8 cellular contexts compared by ENCODE assay signal in genomic region chr13:52617070-52618060, GRCh38. TPM values are rescaled to one million over a fixed set of nuclear protein-coding genes. Genes with fewer than 3 reads are reported as not detected.
A peak's percentile ranks its signal among the peaks of the same experiment; 100 is the strongest.
DNase-seq lines count a peak whose midpoint lies in the region; ATAC-seq and TF ChIP-seq lines count a peak whose summit lies in the region.

No MANE protein-coding gene starts in this region.

- no peaks in the 10 kb centered on the region for H3K27me3 Mint-ChIP-seq in mesothelial cell of epicardium (ENCODE audit: low read depth)

- H3K4me1 ChIP-seq in endocrine pancreas (ENCODE audit: control insufficient read depth, insufficient read depth, low read length): peaks cover 5% of the 10 kb centered on the region

- H3K27me3 ChIP-seq in endocrine pancreas (ENCODE audit: control insufficient read depth, insufficient read depth, low read length): no peaks in the 10 kb centered on the region

- in situ Hi-C loops in Caki2 (cut with HindIII; ENCODE audit: low pct_unique_long_range_greater_than_20kb, low sequenced_read_pairs): no loop called here

- peak overlapping the region; percentile 42 for H3K9ac ChIP-seq in endocrine pancreas (ENCODE audit: control insufficient read depth, insufficient read depth, low read length)

- H3K9me3 Mint-ChIP-seq in mesothelial cell of epicardium: peaks cover 16% of the 10 kb centered on the region

- no peaks in the 10 kb centered on the region for H3K36me3 ChIP-seq in endocrine pancreas (ENCODE audit: control insufficient read depth, insufficient read depth, low read length)

- no peaks in the 10 kb centered on the region for H3K9me3 ChIP-seq in endocrine pancreas (ENCODE audit: control insufficient read depth, low read length)

- TF ChIP-seq CTCF in mesothelial cell of epicardium (IDR thresholded peaks at IDR 0.05; ENCODE audit: unreplicated experiment): no peak

- H3K4me1 Mint-ChIP-seq in mesothelial cell of epicardium: peaks cover 10% of the 10 kb centered on the region

- peaks cover 8% of the 10 kb centered on the region for H3K36me3 Mint-ChIP-seq in mesothelial cell of epicardium

- DNase-seq in Caki2 (ENCODE audit: low read depth) (peak; percentile 82), HT1080 (ENCODE audit: low read depth) (peak; percentile 93), NOMO-1 (lab: John Stamatoyannopoulos, UW; ENCODE audit: unreplicated experiment in 2 of 2) (peak; percentile 81 to 91), mesothelial cell of epicardium (ENCODE audit: low spot score in 2 of 2, unreplicated experiment in 2 of 2) (peak; percentile 62 to 84)
- peak; percentile 68 to 70 (median 70) for DNase-seq in activated CD8-positive, alpha-beta memory T cell treated with anti-CD3 and anti-CD28 coated beads for 48 hours (ENCODE audit: low read depth in 2 of 3, low spot score in 2 of 3)
- DNase-seq in stimulated activated CD8-positive, alpha-beta memory T cell treated with anti-CD3 and anti-CD28 coated beads, Interleukin-15, amount 100 ng/mL, for 24 hours (ENCODE audit: low read depth): peak; percentile 56

- H3K4me3 ChIP-seq in endocrine pancreas (ENCODE audit: control insufficient read depth, insufficient read depth, low read length): peak overlapping the region; percentile 85

- peak overlapping the region; percentile 95 for H3K27ac Mint-ChIP-seq in mesothelial cell of epicardium

- peak; percentile 97 for ATAC-seq in GM21381 (IDR thresholded peaks at IDR 0.05; ENCODE audit: unreplicated experiment)

- peak overlapping the region; percentile 97 for H3K4me3 Mint-ChIP-seq in mesothelial cell of epicardium

RNA-seq across cellular contexts. Expression of gene HNRNPA1L2, which starts 24.9 kb away (rescaled TPM):
- total RNA-seq in Caki2 (2014; rRNA removed; shearing (Covaris generic); ENCODE audit: low replicate concordance): 0.49 and 0.91 TPM in 2 replicates
- total RNA-seq in HT1080 (2014; rRNA removed; shearing (Covaris generic)): 3.0 and 3.1 TPM in 2 replicates
- 9.2 and 9.7 TPM in 2 replicates for polyA plus RNA-seq in HT1080 (2015; cell fraction: cytosol; rRNA removed)
- polyA plus RNA-seq in HT1080 (2015; cell fraction: nucleus; rRNA removed): 14.3 and 17.1 TPM in 2 replicates
- 16.4 to 18.5 TPM (median 18.1 TPM) in 3 replicates for total RNA-seq in mesothelial cell of epicardium

RNA-seq across cellular contexts. Expression of gene SUGT1, which starts 35.3 kb away (rescaled TPM):
- total RNA-seq in Caki2 (2014; rRNA removed; shearing (Covaris generic); ENCODE audit: low replicate concordance): 16.9 and 27.0 TPM in 2 replicates
- 60.6 and 79.5 TPM in 2 replicates for total RNA-seq in HT1080 (2014; rRNA removed; shearing (Covaris generic))
- 54.2 and 54.4 TPM in 2 replicates for polyA plus RNA-seq in HT1080 (2015; cell fraction: cytosol; rRNA removed)
- 43.6 and 45.5 TPM in 2 replicates for polyA plus RNA-seq in HT1080 (2015; cell fraction: nucleus; rRNA removed)
- total RNA-seq in mesothelial cell of epicardium: 38.5 to 42.4 TPM (median 41.6 TPM) in 3 replicates

Comparison
In these comparisons a context has a peak if more than half of its experiments do, and no peak if none do; other contexts are left out.
1. Peak in every context shown above with its lines: DNase-seq, ATAC-seq and H3K4me3 ChIP-seq.